ENCODE assay signal across 10 cellular contexts in genomic region chr14:22510527-22511110, GRCh38.
A peak's percentile ranks its signal among the peaks of the same experiment; 100 is the strongest.
DNase-seq lines count a peak whose midpoint lies in the region; ATAC-seq, FAIRE-seq and TF ChIP-seq lines count a peak whose summit lies in the region.
"Had no signal": no experiment of that assay in that cellular context is flagged by ENCODE, and none has a peak within 500 bp of the region (broad histone marks: within the 10 kb centered on the region; RNA-seq: fewer than 3 reads in every experiment).

No MANE protein-coding gene starts in this region.

- H3K36me3 Mint-ChIP-seq in stimulated activated naive CD8-positive, alpha-beta T cell treated with anti-CD3 and anti-CD28 coated beads, Interleukin-15, Interleukin-2, amounts not matched to agents 100 ng/mL and 50 ng/mL, for 24 hours (ENCODE audit: low read depth), result peaks cover 93% of the 10 kb centered on the region
- H3K36me3 Mint-ChIP-seq in activated CD8-positive, alpha-beta T cell treated with anti-CD3 and anti-CD28 coated beads, Interleukin-2, amount 10 ng/mL, durations not matched to agents 7 days and 5 days (ENCODE audit: low read depth), result peaks cover 93% of the 10 kb centered on the region
- H3K36me3 Mint-ChIP-seq in immature natural killer cell, result peaks cover 14 to 27% (median 21%) of the 10 kb centered on the region in 3 donors

- POLR2A ChIA-PET in activated CD8-positive, alpha-beta T cell treated with anti-CD3 and anti-CD28 coated beads, Interleukin-2, amount 10 ng/mL, durations not matched to agents 7 days and 5 days (lab: Charles Lee), result interaction anchor here (0.7 to 28.1 kb wide), 10 partner anchors 3 to 868 kb away, joined by 3 to 904 read pairs (median 6); no protein-coding TSS in a partner anchor

- H3K9me3 Mint-ChIP-seq in stimulated activated naive CD8-positive, alpha-beta T cell treated with anti-CD3 and anti-CD28 coated beads, Interleukin-15, Interleukin-2, amounts not matched to agents 100 ng/mL and 50 ng/mL, for 24 hours, result no peaks in the 10 kb centered on the region
- no peaks in the 10 kb centered on the region for H3K9me3 Mint-ChIP-seq in activated CD8-positive, alpha-beta T cell treated with anti-CD3 and anti-CD28 coated beads, Interleukin-2, amount 10 ng/mL, durations not matched to agents 7 days and 5 days (ENCODE audit: insufficient read depth)
- no peaks in the 10 kb centered on the region for H3K9me3 Mint-ChIP-seq in immature natural killer cell

- ATAC-seq in stimulated activated naive CD8-positive, alpha-beta T cell treated with anti-CD3 and anti-CD28 coated beads, Interleukin-15, Interleukin-2, amounts not matched to agents 100 U/mL and 50 U/mL, for 24 hours, result no peak
- ATAC-seq in activated CD8-positive, alpha-beta T cell treated with anti-CD3 and anti-CD28 coated beads, Interleukin-2, amount 10 ng/mL, durations not matched to agents 7 days and 5 days, result no peak
- ATAC-seq in GM19351 (IDR thresholded peaks at IDR 0.05; ENCODE audit: unreplicated experiment), result no peak
- ATAC-seq: gastroesophageal sphincter had no signal

- peaks cover 3% of the 10 kb centered on the region for H3K4me1 ChIP-seq in ovary (ENCODE audit: insufficient read depth)

- no peaks in the 10 kb centered on the region for H3K27me3 ChIP-seq in ovary
- H3K27me3 ChIP-seq: gastroesophageal sphincter had no signal

- TF ChIP-seq CTCF in ovary (IDR thresholded peaks at IDR 0.05), result no peak

- H3K27ac ChIP-seq in ovary, result no peak overlapping the region
- H3K27ac ChIP-seq: gastroesophageal sphincter had no signal

- peaks cover 90% of the 10 kb centered on the region for H3K4me1 Mint-ChIP-seq in stimulated activated naive CD8-positive, alpha-beta T cell treated with anti-CD3 and anti-CD28 coated beads, Interleukin-15, Interleukin-2, amounts not matched to agents 100 ng/mL and 50 ng/mL, for 24 hours (ENCODE audit: low read depth)
- peaks cover 82% of the 10 kb centered on the region for H3K4me1 Mint-ChIP-seq in activated CD8-positive, alpha-beta T cell treated with anti-CD3 and anti-CD28 coated beads, Interleukin-2, amount 10 ng/mL, durations not matched to agents 7 days and 5 days (ENCODE audit: low read depth)
- peaks cover 77 to 90% of the 10 kb centered on the region in 2 donors for H3K4me1 Mint-ChIP-seq in immature natural killer cell

- TF ChIP-seq EP300 in ovary (IDR thresholded peaks at IDR 0.05), result no peak

- H3K4me3 Mint-ChIP-seq in stimulated activated naive CD8-positive, alpha-beta T cell treated with anti-CD3 and anti-CD28 coated beads, Interleukin-15, Interleukin-2, amounts not matched to agents 100 ng/mL and 50 ng/mL, for 24 hours, result peak overlapping the region; percentile 89
- peak overlapping the region; percentile 84 for H3K4me3 Mint-ChIP-seq in activated CD8-positive, alpha-beta T cell treated with anti-CD3 and anti-CD28 coated beads, Interleukin-2, amount 10 ng/mL, durations not matched to agents 7 days and 5 days
- peak overlapping the region in 1 of 5 donors; percentile 33 for H3K4me3 Mint-ChIP-seq in immature natural killer cell

- H3K4me3 ChIP-seq in ovary, result no peak overlapping the region
- H3K4me3 ChIP-seq: gastroesophageal sphincter had no signal

- FAIRE-seq in H54 (lab: Jason Lieb, UNC), result no peak

- CTCF ChIA-PET in activated CD8-positive, alpha-beta T cell treated with anti-CD3 and anti-CD28 coated beads, Interleukin-2, amount 10 ng/mL, durations not matched to agents 7 days and 5 days (lab: Charles Lee), result interaction anchor here (0.6 to 4.7 kb wide), 10 partner anchors 10 to 591 kb away, joined by 3 to 21 read pairs (median 4); no protein-coding TSS in a partner anchor

- no peaks in the 10 kb centered on the region for H3K36me3 ChIP-seq in ovary
- H3K36me3 ChIP-seq: gastroesophageal sphincter had no signal

- TF ChIP-seq POLR2A in H54 (IDR thresholded peaks at IDR 0.05; ENCODE audit: low read depth, low read length), result no peak
- no peak for TF ChIP-seq POLR2A in ovary (IDR thresholded peaks at IDR 0.05)

- H3K9me3 ChIP-seq in ovary, result no peaks in the 10 kb centered on the region
- H3K9me3 ChIP-seq: gastroesophageal sphincter had no signal

- intact Hi-C loops in ovary (cut with DNase I), result no loop called here

- H3K27ac Mint-ChIP-seq in stimulated activated naive CD8-positive, alpha-beta T cell treated with anti-CD3 and anti-CD28 coated beads, Interleukin-15, Interleukin-2, amounts not matched to agents 100 ng/mL and 50 ng/mL, for 24 hours, result peak overlapping the region; percentile 100
- H3K27ac Mint-ChIP-seq in activated CD8-positive, alpha-beta T cell treated with anti-CD3 and anti-CD28 coated beads, Interleukin-2, amount 10 ng/mL, durations not matched to agents 7 days and 5 days, result peak overlapping the region; percentile 97
- H3K27ac Mint-ChIP-seq in immature natural killer cell, result peak overlapping the region; percentile 25 to 98 (median 60)

- no peak for DNase-seq in stimulated activated naive CD8-positive, alpha-beta T cell treated with anti-CD3 and anti-CD28 coated beads, Interleukin-15, Interleukin-2, amounts not matched to agents 100 U/mL and 50 U/mL, for 24 hours
- no peak for DNase-seq in activated CD8-positive, alpha-beta T cell treated with anti-CD3 and anti-CD28 coated beads, Interleukin-2, amount 10 ng/mL, durations not matched to agents 7 days and 5 days
- no peak for DNase-seq in immature natural killer cell
- DNase-seq in H54 (ENCODE audit: insufficient read length, low spot score), result no peak
- DNase-seq in activated CD4-positive, CD25-positive, alpha-beta regulatory T cell (lab: John Stamatoyannopoulos, UW), result no peak
- no peak for DNase-seq in ovary
- DNase-seq: NCI-H345 had no signal

- 13 to 21% (median 15%) methylated on average over 3 of the region's 3 CpGs for WGBS in ovary, 3 donors

- no peaks in the 10 kb centered on the region for H3K27me3 Mint-ChIP-seq in stimulated activated naive CD8-positive, alpha-beta T cell treated with anti-CD3 and anti-CD28 coated beads, Interleukin-15, Interleukin-2, amounts not matched to agents 100 ng/mL and 50 ng/mL, for 24 hours
- H3K27me3 Mint-ChIP-seq in activated CD8-positive, alpha-beta T cell treated with anti-CD3 and anti-CD28 coated beads, Interleukin-2, amount 10 ng/mL, durations not matched to agents 7 days and 5 days (ENCODE audit: low read depth), result no peaks in the 10 kb centered on the region
- peaks cover 0 to 6% (median 3%) of the 10 kb centered on the region in 3 donors for H3K27me3 Mint-ChIP-seq in immature natural killer cell (ENCODE audit: low read depth in 3 of 3)
